In genomic region chr18:59783138-59783537, GRCh38 we compare ENCODE assay signal across 8 cellular contexts.
DNase-seq lines count a peak whose midpoint lies in the region; ATAC-seq and TF ChIP-seq lines count a peak whose summit lies in the region.

No MANE protein-coding gene starts in this region.

- intact Hi-C loops in activated CD4-positive, alpha-beta T cell treated with anti-CD3 and anti-CD28 coated beads, Interleukin-2, amount 10 ng/mL, durations not matched to agents 24 days and 14 days (cut with micrococcal nuclease), result loop anchor here (2.0 kb wide), 1 partner anchor 40 kb away; no protein-coding TSS in a partner anchor

- H3K36me3 ChIP-seq in smooth muscle cell (ENCODE audit: low read depth), result no peaks in the 10 kb centered on the region

- peak; percentile 61 for DNase-seq in activated CD4-positive, alpha-beta T cell treated with anti-CD3 and anti-CD28 coated beads, Interleukin-2, amount 10 ng/mL, durations not matched to agents 24 days and 14 days
- no peak for DNase-seq in activated CD4-positive, alpha-beta T cell treated with anti-CD3 and anti-CD28 coated beads, Interleukin-2, amount 50 U/mL, for 1 hour
- DNase-seq in HT1080 (ENCODE audit: low read depth) (peak; percentile 80), RKO (ENCODE audit: low spot score) (peak; percentile 71), fibroblast of peridontal ligament (ENCODE audit: extremely low read depth) (peak; percentile 85), smooth muscle cell (lab: John Stamatoyannopoulos, UW; ENCODE audit: unreplicated experiment) (no peak), UCSD-AML1 (lab: John Stamatoyannopoulos, UW; ENCODE audit: unreplicated experiment) (no peak)

- H3K4me3 Mint-ChIP-seq in activated CD4-positive, alpha-beta T cell treated with anti-CD3 and anti-CD28 coated beads, Interleukin-2, amount 10 ng/mL, durations not matched to agents 24 days and 14 days, result no peak overlapping the region

- H3K9me3 Mint-ChIP-seq in activated CD4-positive, alpha-beta T cell treated with anti-CD3 and anti-CD28 coated beads, Interleukin-2, amount 10 ng/mL, durations not matched to agents 24 days and 14 days, result no peaks in the 10 kb centered on the region

- no peaks in the 10 kb centered on the region for H3K36me3 Mint-ChIP-seq in activated CD4-positive, alpha-beta T cell treated with anti-CD3 and anti-CD28 coated beads, Interleukin-2, amount 10 ng/mL, durations not matched to agents 24 days and 14 days (ENCODE audit: low read depth)

- no peak overlapping the region for H3K27ac Mint-ChIP-seq in activated CD4-positive, alpha-beta T cell treated with anti-CD3 and anti-CD28 coated beads, Interleukin-2, amount 10 ng/mL, durations not matched to agents 24 days and 14 days

- no peaks in the 10 kb centered on the region for H3K79me2 ChIP-seq in smooth muscle cell (ENCODE audit: low read depth)

- no peaks in the 10 kb centered on the region for H3K4me1 ChIP-seq in smooth muscle cell (ENCODE audit: low read depth)

- no peak overlapping the region for H3K4me2 ChIP-seq in smooth muscle cell

- H3F3A ChIP-seq in smooth muscle cell (ENCODE audit: low read depth), result no peaks in the 10 kb centered on the region

- peaks cover 15% of the 10 kb centered on the region for H3K27me3 ChIP-seq in smooth muscle cell (ENCODE audit: low read depth)

- 48% methylated on average over 5 of the region's 5 CpGs for WGBS in smooth muscle cell (ENCODE audit: low lambda C conversion rate)

- H2AFZ ChIP-seq in smooth muscle cell (ENCODE audit: low read depth), result no peak overlapping the region

- no peaks in the 10 kb centered on the region for H3K4me1 Mint-ChIP-seq in activated CD4-positive, alpha-beta T cell treated with anti-CD3 and anti-CD28 coated beads, Interleukin-2, amount 10 ng/mL, durations not matched to agents 24 days and 14 days

- no peaks in the 10 kb centered on the region for H4K20me1 ChIP-seq in smooth muscle cell (ENCODE audit: low read depth)

- no peak overlapping the region for H3K27ac ChIP-seq in smooth muscle cell (ENCODE audit: low read depth)

- H3K4me3 ChIP-seq in smooth muscle cell, result no peak overlapping the region

- H3K9ac ChIP-seq in smooth muscle cell (ENCODE audit: low read depth), result no peak overlapping the region

- ATAC-seq in GM21526 (IDR thresholded peaks at IDR 0.05; ENCODE audit: low FRiP score, unreplicated experiment), result peak; percentile 92

- peak; percentile 44 for TF ChIP-seq CTCF in smooth muscle cell (IDR thresholded peaks at IDR 0.05; ENCODE audit: borderline replicate concordance, insufficient read depth, poor library complexity, severe bottlenecking)

- H3K9me3 ChIP-seq in smooth muscle cell (replicated peaks; ENCODE audit: low read depth), result no peaks in the 10 kb centered on the region

- peaks cover 5% of the 10 kb centered on the region for H3K27me3 Mint-ChIP-seq in activated CD4-positive, alpha-beta T cell treated with anti-CD3 and anti-CD28 coated beads, Interleukin-2, amount 10 ng/mL, durations not matched to agents 24 days and 14 days

Comparison
In these comparisons a context has a peak if more than half of its experiments do, and no peak if none do; other contexts are left out.
1. DNase-seq: peak in activated CD4-positive, alpha-beta T cell treated with anti-CD3 and anti-CD28 coated beads, Interleukin-2, amount 10 ng/mL, durations not matched to agents 24 days and 14 days (single experiment), HT1080 (single experiment), RKO (single experiment) and fibroblast of peridontal ligament (single experiment); none in activated CD4-positive, alpha-beta T cell treated with anti-CD3 and anti-CD28 coated beads, Interleukin-2, amount 50 U/mL, for 1 hour (single experiment), smooth muscle cell (single experiment) and UCSD-AML1 (single experiment).